In the genomic region with DNA sequence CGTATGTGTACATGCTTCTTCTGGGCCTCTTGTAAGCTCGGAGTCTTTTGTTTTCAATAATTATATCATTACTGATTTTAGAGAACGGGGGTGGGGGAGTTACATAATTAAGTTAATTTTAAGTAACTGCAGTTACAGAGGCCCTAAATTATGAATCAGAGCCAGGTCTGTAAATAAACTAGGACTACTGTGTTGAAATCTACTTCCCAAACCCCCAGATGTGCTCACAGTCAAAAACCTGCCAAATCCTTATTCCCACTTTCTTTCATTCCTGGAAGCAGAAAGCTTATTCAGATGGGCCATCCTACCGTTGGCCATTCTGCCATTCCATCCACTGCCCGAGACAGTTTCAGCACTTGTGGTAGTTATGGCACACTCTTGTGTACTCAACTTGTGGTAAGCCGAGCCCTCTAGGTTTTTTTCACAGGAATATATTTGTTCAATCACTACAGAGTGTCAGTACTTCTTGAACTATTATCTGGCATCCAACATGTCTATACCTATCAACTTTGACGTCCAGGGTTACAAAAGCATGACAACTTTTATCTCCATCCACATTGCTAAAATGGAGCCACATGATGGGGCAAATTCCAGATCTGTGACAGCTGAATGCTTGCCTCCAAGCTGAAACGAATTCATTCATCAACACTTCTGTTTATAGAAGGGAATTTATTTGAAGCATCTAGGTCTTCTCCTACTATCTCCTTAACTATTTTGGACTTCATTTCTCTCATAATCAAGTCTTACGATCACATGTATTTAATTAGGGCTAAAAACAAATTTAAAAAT, we compare ENCODE assay signal across 21 cellular contexts.
"Had no signal": no experiment of that assay in that cellular context is flagged by ENCODE, and none has a peak within 500 bp of the region (broad histone marks: within the 10 kb centered on the region; RNA-seq: fewer than 3 reads in every experiment).

No MANE protein-coding gene starts in this region.

- H3K27ac Mint-ChIP-seq: activated CD4-positive, alpha-beta memory T cell treated with anti-CD3 and anti-CD28 coated beads for 36 hours; activated CD4-positive, alpha-beta T cell treated with anti-CD3 and anti-CD28 coated beads for 36 hours; activated naive CD4-positive, alpha-beta T cell treated with anti-CD3 and anti-CD28 coated beads, Interleukin-2, amount 50 U/mL, for 72 hours; activated T-helper 1 cell treated with anti-CD3 and anti-CD28 coated beads, Interleukin-12 subunit alpha, Interleukin-12 subunit beta, Interleukin-2, Interleukin-4 antibody, amounts not matched to agents 30 ng/mL and 10 ng/mL and 1 ng/mL, durations not matched to agents 14 hours and 24 hours and 36 hours; effector memory CD8-positive, alpha-beta T cell; nephron; T-helper 2 cell treated with Interferon-gamma antibody and Interleukin-4, amounts not matched to agents 5 μg/mL and 100 μg/mL, for 36 hours; WTC11 had no signal

- H3K27me3 Mint-ChIP-seq: activated CD4-positive, alpha-beta memory T cell treated with anti-CD3 and anti-CD28 coated beads for 36 hours; activated CD4-positive, alpha-beta T cell treated with anti-CD3 and anti-CD28 coated beads for 36 hours; effector memory CD8-positive, alpha-beta T cell had no signal

- H3K4me3 Mint-ChIP-seq: activated CD4-positive, alpha-beta memory T cell treated with anti-CD3 and anti-CD28 coated beads for 36 hours; activated CD4-positive, alpha-beta T cell treated with anti-CD3 and anti-CD28 coated beads for 36 hours; activated T-helper 1 cell treated with anti-CD3 and anti-CD28 coated beads, Interleukin-12 subunit alpha, Interleukin-12 subunit beta, Interleukin-2, Interleukin-4 antibody, amounts not matched to agents 30 ng/mL and 10 ng/mL and 1 ng/mL, durations not matched to agents 14 hours and 24 hours and 36 hours; effector memory CD8-positive, alpha-beta T cell; nephron; T-helper 2 cell treated with Interferon-gamma antibody and Interleukin-4, amounts not matched to agents 5 μg/mL and 100 μg/mL, for 36 hours; WTC11 had no signal

- ATAC-seq: activated CD4-positive, alpha-beta T cell treated with anti-CD3 and anti-CD28 coated beads for 36 hours; activated naive CD4-positive, alpha-beta T cell treated with anti-CD3 and anti-CD28 coated beads, Interleukin-2, amount 50 U/mL, for 72 hours; effector memory CD8-positive, alpha-beta T cell; gastroesophageal sphincter; lower lobe of right lung; WTC11 had no signal

- H3K27ac ChIP-seq: gastroesophageal sphincter, lower lobe of right lung, testis, upper lobe of left lung had no signal

- H3K4me3 ChIP-seq: gastroesophageal sphincter, lower lobe of right lung, stomach, testis, upper lobe of left lung had no signal

- H3K9me3 ChIP-seq: gastroesophageal sphincter, lower lobe of right lung, stomach, testis, upper lobe of left lung had no signal

- H3K36me3 Mint-ChIP-seq: activated CD4-positive, alpha-beta memory T cell treated with anti-CD3 and anti-CD28 coated beads for 36 hours; activated naive CD4-positive, alpha-beta T cell treated with anti-CD3 and anti-CD28 coated beads, Interleukin-2, amount 50 U/mL, for 72 hours; WTC11 had no signal

- DNase-seq: activated CD4-positive, alpha-beta memory T cell treated with anti-CD3 and anti-CD28 coated beads for 36 hours; activated CD4-positive, alpha-beta T cell treated with anti-CD3 and anti-CD28 coated beads for 36 hours; activated gamma-delta T cell treated with Interleukin-2 at 50 U/mL for 16 hours; activated T-cell treated with anti-CD3 and anti-CD28 coated beads for 4 hours; dermis blood vessel endothelial cell; effector memory CD8-positive, alpha-beta T cell; lower lobe of right lung; posterior cingulate gyrus; retina; small intestine; stimulated activated CD4-positive, alpha-beta T cell treated with anti-CD3 and anti-CD28 coated beads, Interleukin-15, amount 100 ng/mL, for 24 hours; stimulated activated CD4-positive, alpha-beta T cell treated with anti-CD3 and anti-CD28 coated beads, Interleukin-2, amount 100 ng/mL, for 48 hours; stomach; testis; upper lobe of left lung had no signal

- H3K27me3 ChIP-seq: gastroesophageal sphincter, stomach, testis, upper lobe of left lung had no signal

- H3K9me3 Mint-ChIP-seq: activated CD4-positive, alpha-beta memory T cell treated with anti-CD3 and anti-CD28 coated beads for 36 hours; activated naive CD4-positive, alpha-beta T cell treated with anti-CD3 and anti-CD28 coated beads, Interleukin-2, amount 50 U/mL, for 72 hours; activated T-helper 1 cell treated with anti-CD3 and anti-CD28 coated beads, Interleukin-12 subunit alpha, Interleukin-12 subunit beta, Interleukin-2, Interleukin-4 antibody, amounts not matched to agents 30 ng/mL and 10 ng/mL and 1 ng/mL, durations not matched to agents 14 hours and 24 hours and 36 hours; effector memory CD8-positive, alpha-beta T cell; nephron; T-helper 2 cell treated with Interferon-gamma antibody and Interleukin-4, amounts not matched to agents 5 μg/mL and 100 μg/mL, for 36 hours; WTC11 had no signal
